1 cellular context compared by ENCODE assay signal in the genomic region with DNA sequence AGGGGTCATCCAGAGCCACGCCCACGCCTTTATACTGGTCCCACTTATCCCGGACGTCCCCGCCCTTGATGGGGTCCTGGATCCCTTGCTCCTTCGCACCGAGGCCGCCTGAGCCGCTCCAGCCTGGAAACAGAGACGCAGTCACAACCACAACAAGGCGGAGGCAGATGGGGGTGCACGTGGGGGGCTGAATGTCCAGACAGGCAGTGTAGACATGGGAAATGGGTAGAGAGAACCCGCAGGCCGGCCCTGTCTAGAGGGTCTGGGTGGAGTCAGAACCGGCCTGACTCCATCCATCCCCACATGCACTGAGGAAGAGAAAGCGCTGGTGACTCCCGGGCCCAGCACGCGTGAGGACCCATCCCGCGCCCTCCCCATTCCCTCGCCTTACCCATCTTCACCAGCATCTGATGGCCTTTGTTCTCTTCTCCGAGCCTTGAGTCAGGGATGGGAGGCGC.
TF ChIP-seq lines count a peak whose summit lies in the region.

No MANE protein-coding gene starts in this region.

TF ChIP-seq in GM12878, 131 proteins besides CTCF, POLR2A, EP300 and RAD21:
- no peak for TF ChIP-seq CREM (IDR thresholded peaks at IDR 0.05; ENCODE audit: low read depth)
- no peak for TF ChIP-seq ZBTB40 (IDR thresholded peaks at IDR 0.05; ENCODE audit: borderline replicate concordance)
- no peak for TF ChIP-seq SIN3A (IDR thresholded peaks at IDR 0.05; ENCODE audit: low read depth, low read length)
- no peak for TF ChIP-seq CEBPB (IDR thresholded peaks at IDR 0.05; ENCODE audit: borderline replicate concordance in 1 of 2, low read depth in 2 of 2, low read length in 2 of 2)
- TF ChIP-seq TARDBP (IDR thresholded peaks at IDR 0.05; ENCODE audit: borderline replicate concordance): no peak
- TF ChIP-seq NRF1 (conservative IDR thresholded peaks at IDR 0.05; ENCODE audit: low read depth, low read length): no peak
- no peak for TF ChIP-seq YY1 (IDR thresholded peaks at IDR 0.05; ENCODE audit: low read depth, low read length)
TF ChIP-seq in GM12878: peak in this region for 0.
